In genomic region chr2:62219407-62220159, GRCh38 we compare ENCODE assay signal across 12 cellular contexts. TPM values are rescaled to one million over a fixed set of nuclear protein-coding genes. Genes with fewer than 3 reads are reported as not detected.
A peak's percentile ranks its signal among the peaks of the same experiment; 100 is the strongest.
DNase-seq lines count a peak whose midpoint lies in the region; ATAC-seq and TF ChIP-seq lines count a peak whose summit lies in the region.
"Had no signal": no experiment of that assay in that cellular context is flagged by ENCODE, and none has a peak within 500 bp of the region (broad histone marks: within the 10 kb centered on the region; RNA-seq: fewer than 3 reads in every experiment).

No MANE protein-coding gene starts in this region.

- no peaks in the 10 kb centered on the region for H3K27me3 ChIP-seq in CD4-positive, alpha-beta memory T cell (ENCODE audit: insufficient read depth, low read length)
- H3K27me3 ChIP-seq in thyroid gland = no peaks in the 10 kb centered on the region

- peaks cover 32 to 41% of the 10 kb centered on the region in 2 donors for H3K36me3 Mint-ChIP-seq in CD4-positive, alpha-beta memory T cell
- peaks cover 12% of the 10 kb centered on the region for H3K36me3 Mint-ChIP-seq in IgD-negative memory B cell

- CTCF ChIA-PET in CD4-positive, alpha-beta memory T cell (lab: Charles Lee; ENCODE audit: partially characterized antibody) = interaction anchor here (0.8 to 0.9 kb wide), 2 partner anchors 13 to 22 kb away, joined by 4 read pairs; no protein-coding TSS in a partner anchor

- H3K27ac Mint-ChIP-seq in CD4-positive, alpha-beta memory T cell = peak overlapping the region; percentile 5 to 94 (median 71)
- H3K27ac Mint-ChIP-seq in IgD-negative memory B cell = peak overlapping the region in 2 of 3 donors; percentile 77 to 86

- no peak overlapping the region for H3K27ac ChIP-seq in CD4-positive, alpha-beta memory T cell (ENCODE audit: low read depth, low read length)
- peak overlapping the region; percentile 68 to 69 for H3K27ac ChIP-seq in coronary artery
- H3K27ac ChIP-seq in thyroid gland = no peak overlapping the region

- intact Hi-C loops in CD4-positive, alpha-beta memory T cell (cut with micrococcal nuclease) = no loop called here
- intact Hi-C loops in thyroid gland (cut with DNase I) = no loop called here

- H3K4me3 Mint-ChIP-seq in CD4-positive, alpha-beta memory T cell = peak overlapping the region in 2 of 8 donors; percentile 11 to 21
- H3K4me3 Mint-ChIP-seq in IgD-negative memory B cell = no peak overlapping the region

- TF ChIP-seq POLR2A in thyroid gland (IDR thresholded peaks at IDR 0.05) = no peak

- H3K9me3 Mint-ChIP-seq in CD4-positive, alpha-beta memory T cell = peaks cover 0 to 7% (median 0%) of the 10 kb centered on the region in 8 donors
- H3K9me3 Mint-ChIP-seq in IgD-negative memory B cell = peaks cover 0 to 3% (median 3%) of the 10 kb centered on the region in 3 donors

- no peaks in the 10 kb centered on the region for H3K9me3 ChIP-seq in CD4-positive, alpha-beta memory T cell (ENCODE audit: control insufficient read depth in 1 of 2, low read length in 2 of 2)
- H3K9me3 ChIP-seq in thyroid gland = no peaks in the 10 kb centered on the region

- H3K4me1 Mint-ChIP-seq in CD4-positive, alpha-beta memory T cell = peaks cover 60 to 90% (median 78%) of the 10 kb centered on the region in 4 donors
- peaks cover 39 to 64% (median 56%) of the 10 kb centered on the region in 3 donors for H3K4me1 Mint-ChIP-seq in IgD-negative memory B cell

- 85 to 94% methylated on average over 4 of the region's 4 CpGs for WGBS in thyroid gland, 2 donors

- DNase-seq in CD4-positive, alpha-beta memory T cell = peak in 1 of 5 donors; percentile 25
- no peak for DNase-seq in coronary artery (ENCODE audit: low spot score)
- peak; percentile 44 for DNase-seq in pulmonary artery endothelial cell (ENCODE audit: low read depth, low spot score)
- DNase-seq in thyroid gland = no peak
- no peak for DNase-seq in iPS-NIHi7 (ENCODE audit: extremely low spot score)
- DNase-seq: NCI-H524; RPMI8226; stimulated activated CD4-positive, alpha-beta T cell treated with anti-CD3 and anti-CD28 coated beads, Interleukin-4, amount 100 ng/mL, for 1 hour; stimulated activated naive CD4-positive, alpha-beta T cell treated with Interleukin-2 at 50 U/mL for 16 hours; T1000 had no signal

- H3K36me3 ChIP-seq in CD4-positive, alpha-beta memory T cell (ENCODE audit: insufficient read depth, low read length) = peaks cover 12% of the 10 kb centered on the region
- H3K36me3 ChIP-seq in thyroid gland = peaks cover 4 to 8% of the 10 kb centered on the region in 2 donors

- ATAC-seq in GM18520 (IDR thresholded peaks at IDR 0.05; ENCODE audit: unreplicated experiment) = no peak

- H3K4me1 ChIP-seq in CD4-positive, alpha-beta memory T cell (ENCODE audit: insufficient read depth, low read length) = peaks cover 84% of the 10 kb centered on the region
- peaks cover 18 to 54% of the 10 kb centered on the region in 2 donors for H3K4me1 ChIP-seq in thyroid gland

- no peaks in the 10 kb centered on the region for H3K27me3 Mint-ChIP-seq in CD4-positive, alpha-beta memory T cell
- H3K27me3 Mint-ChIP-seq in IgD-negative memory B cell = no peaks in the 10 kb centered on the region

- no peak overlapping the region for H3K4me3 ChIP-seq in CD4-positive, alpha-beta memory T cell (ENCODE audit: low read length in 2 of 2)
- H3K4me3 ChIP-seq in coronary artery = no peak overlapping the region
- no peak overlapping the region for H3K4me3 ChIP-seq in thyroid gland (replicated peaks in 1 of 3)

- TF ChIP-seq CTCF in coronary artery (IDR thresholded peaks at IDR 0.05) (no peak), thyroid gland (IDR thresholded peaks at IDR 0.05) (no peak)

- POLR2A ChIA-PET in CD4-positive, alpha-beta memory T cell (lab: Charles Lee; ENCODE audit: partially characterized antibody) = interaction anchor here (0.8 kb wide), 1 partner anchor 22 kb away, joined by 3 read pairs; no protein-coding TSS in a partner anchor

RNA-seq across cellular contexts. Expression of gene B3GNT2, which starts 23.7 kb away (rescaled TPM):
- 10 to 100 TPM; 18.3 to 18.8 TPM for total RNA-seq in CD4-positive, alpha-beta memory T cell
- polyA plus RNA-seq in CD4-positive, alpha-beta memory T cell = 10 to 100 TPM; 29.8 to 55.7 TPM
- polyA plus RNA-seq in IgD-negative memory B cell = 25.1 TPM
- total RNA-seq in pulmonary artery endothelial cell = 34.6 TPM in 2 replicates
- 10 to 100 TPM; 18.9 to 37.1 (median 27.3) TPM for total RNA-seq in thyroid gland

Comparison
In these comparisons a context has a peak if more than half of its experiments do, and no peak if none do; other contexts are left out.
1. H3K27ac ChIP-seq: peak in coronary artery (2 of 2); none in CD4-positive, alpha-beta memory T cell (single experiment) and thyroid gland (0 of 3).